ENCODE assay signal across 38 cellular contexts in genomic region chr5:111656580-111656979, GRCh38.
"Had no signal": no experiment of that assay in that cellular context is flagged by ENCODE, and none has a peak within 500 bp of the region (broad histone marks: within the 10 kb centered on the region; RNA-seq: fewer than 3 reads in every experiment).

No MANE protein-coding gene starts in this region.

- ATAC-seq: activated CD4-positive, alpha-beta T cell treated with anti-CD3 and anti-CD28 coated beads for 36 hours; activated CD4-positive, CD25-positive, alpha-beta regulatory T cell treated with anti-CD3 and anti-CD28 coated beads, Interleukin-2, amount 50 U/mL, for 24 hours; activated CD8-positive, alpha-beta memory T cell treated with anti-CD3 and anti-CD28 coated beads, Interleukin-2, amount 10 ng/mL, durations not matched to agents 7 days and 5 days; activated CD8-positive, alpha-beta T cell treated with anti-CD3 and anti-CD28 coated beads, Interleukin-2, amount 10 ng/mL, durations not matched to agents 7 days and 5 days; activated naive CD8-positive, alpha-beta T cell treated with anti-CD3 and anti-CD28 coated beads, Interleukin-2, amount 50 U/mL, for 24 hours; activated T-helper 17 cell treated with anti-CD3 and anti-CD28 coated beads, Interleukin-2, amount 50 U/mL, for 72 hours; WTC11 had no signal

- H3K4me3 Mint-ChIP-seq: activated CD4-positive, alpha-beta memory T cell treated with anti-CD3 and anti-CD28 coated beads, Interleukin-2, amount 10 ng/mL, durations not matched to agents 7 days and 5 days; activated CD4-positive, alpha-beta T cell treated with anti-CD3 and anti-CD28 coated beads for 36 hours; activated CD4-positive, alpha-beta T cell treated with anti-CD3 and anti-CD28 coated beads, Interleukin-2, amount 10 ng/mL, durations not matched to agents 7 days and 5 days; activated CD8-positive, alpha-beta memory T cell treated with anti-CD3 and anti-CD28 coated beads, Interleukin-2, amount 10 ng/mL, durations not matched to agents 7 days and 5 days; activated CD8-positive, alpha-beta T cell treated with anti-CD3 and anti-CD28 coated beads, Interleukin-2, amount 10 ng/mL, durations not matched to agents 7 days and 5 days; activated naive CD4-positive, alpha-beta T cell treated with anti-CD3 and anti-CD28 coated beads, Interleukin-2, amount 10 ng/mL, durations not matched to agents 7 days and 5 days; activated naive CD4-positive, alpha-beta T cell treated with anti-CD3 and anti-CD28 coated beads, Interleukin-2, amount 50 U/mL, for 24 hours; activated naive CD8-positive, alpha-beta T cell; activated naive CD8-positive, alpha-beta T cell treated with anti-CD3 and anti-CD28 coated beads, Interleukin-2, amount 10 ng/mL, durations not matched to agents 7 days and 5 days; activated naive CD8-positive, alpha-beta T cell treated with anti-CD3 and anti-CD28 coated beads, Interleukin-2, amount 50 U/mL, for 24 hours; activated T-cell treated with anti-CD3 and anti-CD28 coated beads, Interleukin-2, amount 50 U/mL, for 24 hours; activated T-helper 1 cell treated with anti-CD3 and anti-CD28 coated beads, Interleukin-12 subunit alpha, Interleukin-12 subunit beta, Interleukin-2, Interleukin-4 antibody, amounts not matched to agents 30 ng/mL and 10 ng/mL and 1 ng/mL, durations not matched to agents 14 hours and 24 hours and 36 hours; activated T-helper 17 cell treated with anti-CD3 and anti-CD28 coated beads, Interleukin-2, amount 50 U/mL, for 72 hours; brain; central memory CD8-positive, alpha-beta T cell; T-helper 1 cell treated with Interleukin-12 subunit alpha and Interleukin-12 subunit beta and Interleukin-4 antibody, amounts not matched to agents 30 μg/mL and 1 μg/mL, for 36 hours; T-helper 2 cell treated with Interferon-gamma antibody and Interleukin-4, amounts not matched to agents 5 μg/mL and 100 μg/mL, for 36 hours; WTC11 had no signal

- H3K27ac Mint-ChIP-seq: activated CD4-positive, alpha-beta memory T cell treated with anti-CD3 and anti-CD28 coated beads, Interleukin-2, amount 10 ng/mL, durations not matched to agents 7 days and 5 days; activated CD4-positive, alpha-beta T cell treated with anti-CD3 and anti-CD28 coated beads for 36 hours; activated CD4-positive, alpha-beta T cell treated with anti-CD3 and anti-CD28 coated beads, Interleukin-2, amount 10 ng/mL, durations not matched to agents 7 days and 5 days; activated CD8-positive, alpha-beta memory T cell treated with anti-CD3 and anti-CD28 coated beads, Interleukin-2, amount 10 ng/mL, durations not matched to agents 7 days and 5 days; activated CD8-positive, alpha-beta T cell treated with anti-CD3 and anti-CD28 coated beads, Interleukin-2, amount 10 ng/mL, durations not matched to agents 7 days and 5 days; activated naive CD4-positive, alpha-beta T cell treated with anti-CD3 and anti-CD28 coated beads, Interleukin-2, amount 10 ng/mL, durations not matched to agents 7 days and 5 days; activated naive CD4-positive, alpha-beta T cell treated with anti-CD3 and anti-CD28 coated beads, Interleukin-2, amount 50 U/mL, for 24 hours; activated naive CD8-positive, alpha-beta T cell; activated naive CD8-positive, alpha-beta T cell treated with anti-CD3 and anti-CD28 coated beads, Interleukin-2, amount 10 ng/mL, durations not matched to agents 7 days and 5 days; activated naive CD8-positive, alpha-beta T cell treated with anti-CD3 and anti-CD28 coated beads, Interleukin-2, amount 50 U/mL, for 24 hours; activated T-cell treated with anti-CD3 and anti-CD28 coated beads, Interleukin-2, amount 50 U/mL, for 24 hours; activated T-helper 1 cell treated with anti-CD3 and anti-CD28 coated beads, Interleukin-12 subunit alpha, Interleukin-12 subunit beta, Interleukin-2, Interleukin-4 antibody, amounts not matched to agents 30 ng/mL and 10 ng/mL and 1 ng/mL, durations not matched to agents 14 hours and 24 hours and 36 hours; activated T-helper 17 cell treated with anti-CD3 and anti-CD28 coated beads, Interleukin-2, amount 50 U/mL, for 72 hours; brain; T-helper 1 cell treated with Interleukin-12 subunit alpha and Interleukin-12 subunit beta and Interleukin-4 antibody, amounts not matched to agents 30 μg/mL and 1 μg/mL, for 36 hours; T-helper 2 cell treated with Interferon-gamma antibody and Interleukin-4, amounts not matched to agents 5 μg/mL and 100 μg/mL, for 36 hours; WTC11 had no signal

- H3K9me3 Mint-ChIP-seq: activated T-helper 17 cell treated with anti-CD3 and anti-CD28 coated beads, Interleukin-2, amount 50 U/mL, for 72 hours had no signal

- H3K4me1 Mint-ChIP-seq: activated CD4-positive, alpha-beta memory T cell treated with anti-CD3 and anti-CD28 coated beads, Interleukin-2, amount 10 ng/mL, durations not matched to agents 7 days and 5 days; activated CD4-positive, alpha-beta T cell treated with anti-CD3 and anti-CD28 coated beads for 36 hours; activated CD4-positive, alpha-beta T cell treated with anti-CD3 and anti-CD28 coated beads, Interleukin-2, amount 10 ng/mL, durations not matched to agents 7 days and 5 days; activated CD8-positive, alpha-beta memory T cell treated with anti-CD3 and anti-CD28 coated beads, Interleukin-2, amount 10 ng/mL, durations not matched to agents 7 days and 5 days; activated naive CD4-positive, alpha-beta T cell treated with anti-CD3 and anti-CD28 coated beads, Interleukin-2, amount 10 ng/mL, durations not matched to agents 7 days and 5 days; activated naive CD4-positive, alpha-beta T cell treated with anti-CD3 and anti-CD28 coated beads, Interleukin-2, amount 50 U/mL, for 24 hours; activated naive CD8-positive, alpha-beta T cell treated with anti-CD3 and anti-CD28 coated beads, Interleukin-2, amount 10 ng/mL, durations not matched to agents 7 days and 5 days; activated naive CD8-positive, alpha-beta T cell treated with anti-CD3 and anti-CD28 coated beads, Interleukin-2, amount 50 U/mL, for 24 hours; activated T-helper 17 cell treated with anti-CD3 and anti-CD28 coated beads, Interleukin-2, amount 50 U/mL, for 72 hours; brain; central memory CD8-positive, alpha-beta T cell; WTC11 had no signal

- H3K4me3 ChIP-seq: ascending aorta, cardiac muscle cell had no signal

- H3K27me3 Mint-ChIP-seq: activated CD4-positive, alpha-beta memory T cell treated with anti-CD3 and anti-CD28 coated beads, Interleukin-2, amount 10 ng/mL, durations not matched to agents 7 days and 5 days; activated CD4-positive, alpha-beta T cell treated with anti-CD3 and anti-CD28 coated beads, Interleukin-2, amount 10 ng/mL, durations not matched to agents 7 days and 5 days; activated naive CD4-positive, alpha-beta T cell treated with anti-CD3 and anti-CD28 coated beads, Interleukin-2, amount 10 ng/mL, durations not matched to agents 7 days and 5 days; activated naive CD4-positive, alpha-beta T cell treated with anti-CD3 and anti-CD28 coated beads, Interleukin-2, amount 50 U/mL, for 24 hours had no signal

- H3K36me3 Mint-ChIP-seq: activated CD8-positive, alpha-beta memory T cell treated with anti-CD3 and anti-CD28 coated beads, Interleukin-2, amount 10 ng/mL, durations not matched to agents 7 days and 5 days; activated naive CD4-positive, alpha-beta T cell treated with anti-CD3 and anti-CD28 coated beads, Interleukin-2, amount 10 ng/mL, durations not matched to agents 7 days and 5 days; activated naive CD4-positive, alpha-beta T cell treated with anti-CD3 and anti-CD28 coated beads, Interleukin-2, amount 50 U/mL, for 24 hours; brain had no signal

- DNase-seq: activated CD4-positive, alpha-beta memory T cell treated with anti-CD3 and anti-CD28 coated beads, Interleukin-2, amount 10 ng/mL, durations not matched to agents 7 days and 5 days; activated CD4-positive, alpha-beta T cell treated with anti-CD3 and anti-CD28 coated beads for 1 hour; activated CD4-positive, alpha-beta T cell treated with anti-CD3 and anti-CD28 coated beads for 36 hours; activated CD4-positive, alpha-beta T cell treated with anti-CD3 and anti-CD28 coated beads for 48 hours; activated CD4-positive, alpha-beta T cell treated with anti-CD3 and anti-CD28 coated beads, Interleukin-2, amount 10 ng/mL, durations not matched to agents 7 days and 5 days; activated CD4-positive, alpha-beta T cell treated with anti-CD3 and anti-CD28 coated beads, Interleukin-2, amount 50 U/mL, for 48 hours; activated CD4-positive, CD25-positive, alpha-beta regulatory T cell; activated CD8-positive, alpha-beta memory T cell treated with anti-CD3 and anti-CD28 coated beads for 24 hours; activated CD8-positive, alpha-beta memory T cell treated with anti-CD3 and anti-CD28 coated beads, Interleukin-2, amount 10 ng/mL, durations not matched to agents 7 days and 5 days; activated CD8-positive, alpha-beta memory T cell treated with anti-CD3 and anti-CD28 coated beads, Interleukin-2, amount 50 U/mL, for 48 hours; activated CD8-positive, alpha-beta T cell treated with anti-CD3 and anti-CD28 coated beads, Interleukin-2, amount 10 ng/mL, durations not matched to agents 7 days and 5 days; activated effector memory CD4-positive, alpha-beta T cell treated with anti-CD3 and anti-CD28 coated beads, Interleukin-2, amount 50 U/mL, for 16 hours; activated naive CD4-positive, alpha-beta T cell treated with anti-CD3 and anti-CD28 coated beads, Interleukin-2, amount 10 ng/mL, durations not matched to agents 7 days and 5 days; activated naive CD4-positive, alpha-beta T cell treated with Interleukin-2 at 50 U/mL for 16 hours; activated naive CD8-positive, alpha-beta T cell treated with anti-CD3 and anti-CD28 coated beads, Interleukin-2, amount 10 ng/mL, durations not matched to agents 7 days and 5 days; activated naive CD8-positive, alpha-beta T cell treated with anti-CD3 and anti-CD28 coated beads, Interleukin-2, amount 50 U/mL, for 24 hours; activated T-cell treated with anti-CD3 and anti-CD28 coated beads, Interleukin-2, amount 50 U/mL, for 24 hours; activated T-cell treated with anti-CD3 and anti-CD28 coated beads, Interleukin-2, amount 50 U/mL, for 48 hours; amygdala; anterior cingulate cortex; caudate nucleus; cerebellar nuclear complex; T-helper 1 cell; T-helper 2 cell; T-helper 9 cell; WERI-Rb-1 had no signal
